Comparison of ENCODE assay signal across 1 cellular context in the genomic region with DNA sequence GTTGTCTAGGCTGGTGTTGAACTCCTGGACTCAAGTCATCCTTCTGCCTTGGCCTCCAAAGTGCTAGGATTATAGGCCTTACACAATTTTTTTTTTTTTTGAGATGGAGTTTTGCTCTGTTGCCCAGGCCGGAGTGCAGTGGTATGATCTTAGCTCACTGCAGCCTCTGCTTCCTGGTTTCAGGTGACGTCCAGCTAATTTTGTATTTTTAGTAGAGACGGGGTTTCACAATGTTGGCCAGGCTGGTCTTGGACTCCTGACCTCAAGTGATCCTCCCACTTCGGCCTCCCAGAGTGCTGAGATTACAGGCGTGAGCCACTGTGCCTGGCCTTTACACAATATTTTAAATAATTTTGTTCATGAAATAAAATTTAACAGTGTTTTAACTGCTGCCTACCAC.
A peak's percentile ranks its signal among the peaks of the same experiment; 100 is the strongest.
TF ChIP-seq lines count a peak whose summit lies in the region.

No MANE protein-coding gene starts in this region.

TF ChIP-seq in HepG2, 621 proteins besides CTCF, POLR2A, EP300 and RAD21:
- TF ChIP-seq, protein P1, sequence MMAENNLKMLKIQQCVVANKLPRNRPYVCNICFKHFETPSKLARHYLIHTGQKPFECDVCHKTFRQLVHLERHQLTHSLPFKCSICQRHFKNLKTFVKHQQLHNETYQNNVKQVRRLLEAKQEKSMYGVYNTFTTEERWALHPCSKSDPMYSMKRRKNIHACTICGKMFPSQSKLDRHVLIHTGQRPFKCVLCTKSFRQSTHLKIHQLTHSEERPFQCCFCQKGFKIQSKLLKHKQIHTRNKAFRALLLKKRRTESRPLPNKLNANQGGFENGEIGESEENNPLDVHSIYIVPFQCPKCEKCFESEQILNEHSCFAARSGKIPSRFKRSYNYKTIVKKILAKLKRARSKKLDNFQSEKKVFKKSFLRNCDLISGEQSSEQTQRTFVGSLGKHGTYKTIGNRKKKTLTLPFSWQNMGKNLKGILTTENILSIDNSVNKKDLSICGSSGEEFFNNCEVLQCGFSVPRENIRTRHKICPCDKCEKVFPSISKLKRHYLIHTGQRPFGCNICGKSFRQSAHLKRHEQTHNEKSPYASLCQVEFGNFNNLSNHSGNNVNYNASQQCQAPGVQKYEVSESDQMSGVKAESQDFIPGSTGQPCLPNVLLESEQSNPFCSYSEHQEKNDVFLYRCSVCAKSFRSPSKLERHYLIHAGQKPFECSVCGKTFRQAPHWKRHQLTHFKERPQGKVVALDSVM (CRISPR knock-in tag; IDR thresholded peaks at IDR 0.05), result peak; percentile 99
- TF ChIP-seq HNF4A (CRISPR knock-in tag; IDR thresholded peaks at IDR 0.05) (peak; percentile 47), SP5 (CRISPR knock-in tag; IDR thresholded peaks at IDR 0.05; ENCODE audit: borderline replicate concordance, low read depth) (0 out of 2 replicates have a peak, but pooled peaks have one; percentile 36), ZMYM3 (CRISPR knock-in tag; IDR thresholded peaks at IDR 0.05) (peak; percentile 77; the same call in 1 of the 2 replicates), ELF1 (CRISPR knock-in tag; IDR thresholded peaks at IDR 0.05) (peak; percentile 27; the same call in 1 of the 2 replicates), ZNF121 (CRISPR knock-in tag; IDR thresholded peaks at IDR 0.05) (peak; percentile 93)
- TF ChIP-seq, protein P2, sequence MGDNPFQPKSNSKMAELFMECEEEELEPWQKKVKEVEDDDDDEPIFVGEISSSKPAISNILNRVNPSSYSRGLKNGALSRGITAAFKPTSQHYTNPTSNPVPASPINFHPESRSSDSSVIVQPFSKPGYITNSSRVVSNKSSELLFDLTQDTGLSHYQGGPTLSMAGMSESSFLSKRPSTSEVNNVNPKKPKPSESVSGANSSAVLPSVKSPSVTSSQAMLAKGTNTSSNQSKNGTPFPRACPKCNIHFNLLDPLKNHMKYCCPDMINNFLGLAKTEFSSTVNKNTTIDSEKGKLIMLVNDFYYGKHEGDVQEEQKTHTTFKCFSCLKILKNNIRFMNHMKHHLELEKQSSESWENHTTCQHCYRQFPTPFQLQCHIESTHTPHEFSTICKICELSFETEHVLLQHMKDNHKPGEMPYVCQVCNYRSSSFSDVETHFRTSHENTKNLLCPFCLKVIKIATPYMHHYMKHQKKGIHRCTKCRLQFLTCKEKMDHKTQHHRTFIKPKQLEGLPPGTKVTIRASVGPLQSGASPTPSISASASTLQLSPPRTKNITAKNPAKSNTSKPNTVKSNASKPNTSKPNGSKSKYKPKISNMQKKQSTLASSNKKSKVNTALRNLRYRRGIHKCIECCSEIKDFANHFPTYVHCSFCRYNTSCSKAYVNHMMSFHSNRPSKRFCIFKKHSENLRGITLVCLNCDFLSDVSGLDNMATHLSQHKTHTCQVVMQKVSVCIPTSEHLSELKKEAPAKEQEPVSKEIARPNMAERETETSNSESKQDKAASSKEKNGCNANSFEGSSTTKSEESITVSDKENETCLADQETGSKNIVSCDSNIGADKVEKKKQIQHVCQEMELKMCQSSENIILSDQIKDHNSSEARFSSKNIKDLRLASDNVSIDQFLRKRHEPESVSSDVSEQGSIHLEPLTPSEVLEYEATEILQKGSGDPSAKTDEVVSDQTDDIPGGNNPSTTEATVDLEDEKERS (CRISPR knock-in tag; IDR thresholded peaks at IDR 0.05), result 0 out of 2 replicates have a peak, but pooled peaks have one; percentile 31
- TF ChIP-seq, protein P3, sequence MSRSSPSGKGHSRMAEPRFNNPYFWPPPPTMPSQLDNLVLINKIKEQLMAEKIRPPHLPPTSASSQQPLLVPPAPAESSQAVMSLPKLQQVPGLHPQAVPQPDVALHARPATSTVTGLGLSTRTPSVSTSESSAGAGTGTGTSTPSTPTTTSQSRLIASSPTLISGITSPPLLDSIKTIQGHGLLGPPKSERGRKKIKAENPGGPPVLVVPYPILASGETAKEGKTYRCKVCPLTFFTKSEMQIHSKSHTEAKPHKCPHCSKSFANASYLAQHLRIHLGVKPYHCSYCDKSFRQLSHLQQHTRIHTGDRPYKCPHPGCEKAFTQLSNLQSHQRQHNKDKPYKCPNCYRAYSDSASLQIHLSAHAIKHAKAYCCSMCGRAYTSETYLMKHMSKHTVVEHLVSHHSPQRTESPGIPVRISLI (CRISPR knock-in tag; IDR thresholded peaks at IDR 0.05; ENCODE audit: borderline replicate concordance), result peak; percentile 57; the same call in 1 of the 2 replicates
